Comparison of ENCODE assay signal across 21 cellular contexts in genomic region chr3:156252656-156253055, GRCh38.
DNase-seq lines count a peak whose midpoint lies in the region; ATAC-seq and TF ChIP-seq lines count a peak whose summit lies in the region.
"Had no signal": no experiment of that assay in that cellular context is flagged by ENCODE, and none has a peak within 500 bp of the region (broad histone marks: within the 10 kb centered on the region; RNA-seq: fewer than 3 reads in every experiment).

No MANE protein-coding gene starts in this region.

- no peaks in the 10 kb centered on the region for H3K9me3 ChIP-seq in WERI-Rb-1 (ENCODE audit: severe bottlenecking)
- H3K9me3 ChIP-seq: BLaER1 had no signal

- ATAC-seq in GM19395 (IDR thresholded peaks at IDR 0.05; ENCODE audit: unreplicated experiment): peak; percentile 6
- no peak for ATAC-seq in HG02678 (IDR thresholded peaks at IDR 0.05; ENCODE audit: unreplicated experiment)
- ATAC-seq: PC-3, SK-N-SH treated with all-trans-retinoic acid at 6 μM for 48 hours had no signal

- H3K4me3 ChIP-seq in WERI-Rb-1 (ENCODE audit: low read depth, low read length): no peak overlapping the region
- H3K4me3 ChIP-seq: BLaER1 had no signal

- TF ChIP-seq CTCF in WERI-Rb-1 (IDR thresholded peaks at IDR 0.05; ENCODE audit: low read depth, low read length): no peak

- H3K27ac ChIP-seq in WERI-Rb-1: no peak overlapping the region
- H3K27ac ChIP-seq: BLaER1 had no signal

- H3K27me3 ChIP-seq in WERI-Rb-1 (ENCODE audit: insufficient read depth, low read depth, severe bottlenecking): no peaks in the 10 kb centered on the region
- H3K27me3 ChIP-seq: BLaER1 had no signal

- no peaks in the 10 kb centered on the region for H3K36me3 ChIP-seq in WERI-Rb-1
- H3K36me3 ChIP-seq: BLaER1 had no signal

- DNase-seq in WERI-Rb-1: peak; percentile 40
- DNase-seq in iris pigment epithelial cell (ENCODE audit: low read depth): peak; percentile 8
- DNase-seq in retina: peak; percentile 15
- DNase-seq in HCEC 1CT: no peak
- DNase-seq in NCI-H2081 treated with DMSO at 0.1 percent for 48 hours (lab: John Stamatoyannopoulos, UW): no peak
- no peak for DNase-seq in NCI-H146 (lab: John Stamatoyannopoulos, UW)
- DNase-seq: CD4-positive, alpha-beta memory T cell; DMS53; HFFc6; Kasumi-1; NCI-H1092; NCI-H1436 treated with DMSO at 0.1 percent for 48 hours; NCI-H2081; NCI-H446 treated with DMSO at 0.1 percent for 48 hours; PC-3; RPMI8226; SIG-M5 had no signal

Comparison
In these comparisons a context has a peak if more than half of its experiments do, and no peak if none do; other contexts are left out.
1. DNase-seq: peak in WERI-Rb-1 (single experiment), iris pigment epithelial cell (single experiment) and retina (single experiment); none in HCEC 1CT (single experiment), NCI-H2081 treated with DMSO at 0.1 percent for 48 hours (single experiment) and NCI-H146 (single experiment).